ENCODE assay signal across 1 cellular context in genomic region chr6:33372532-33373123, GRCh38.
TF ChIP-seq lines count a peak whose summit lies in the region.

No MANE protein-coding gene starts in this region.

TF ChIP-seq in H1, 55 proteins besides CTCF, POLR2A, EP300 and RAD21:
- TF ChIP-seq TEAD4 (IDR thresholded peaks at IDR 0.05; ENCODE audit: low read depth, low read length) (no peak), SP1 (IDR thresholded peaks at IDR 0.05; ENCODE audit: low read depth, low read length) (no peak), CTBP2 (IDR thresholded peaks at IDR 0.05; ENCODE audit: borderline replicate concordance, insufficient read depth, insufficient read length, low read length) (no peak), HDAC6 (IDR thresholded peaks at IDR 0.05; ENCODE audit: low read depth, low read length) (no peak)
